8 cellular contexts compared by ENCODE assay signal in the genomic region with DNA sequence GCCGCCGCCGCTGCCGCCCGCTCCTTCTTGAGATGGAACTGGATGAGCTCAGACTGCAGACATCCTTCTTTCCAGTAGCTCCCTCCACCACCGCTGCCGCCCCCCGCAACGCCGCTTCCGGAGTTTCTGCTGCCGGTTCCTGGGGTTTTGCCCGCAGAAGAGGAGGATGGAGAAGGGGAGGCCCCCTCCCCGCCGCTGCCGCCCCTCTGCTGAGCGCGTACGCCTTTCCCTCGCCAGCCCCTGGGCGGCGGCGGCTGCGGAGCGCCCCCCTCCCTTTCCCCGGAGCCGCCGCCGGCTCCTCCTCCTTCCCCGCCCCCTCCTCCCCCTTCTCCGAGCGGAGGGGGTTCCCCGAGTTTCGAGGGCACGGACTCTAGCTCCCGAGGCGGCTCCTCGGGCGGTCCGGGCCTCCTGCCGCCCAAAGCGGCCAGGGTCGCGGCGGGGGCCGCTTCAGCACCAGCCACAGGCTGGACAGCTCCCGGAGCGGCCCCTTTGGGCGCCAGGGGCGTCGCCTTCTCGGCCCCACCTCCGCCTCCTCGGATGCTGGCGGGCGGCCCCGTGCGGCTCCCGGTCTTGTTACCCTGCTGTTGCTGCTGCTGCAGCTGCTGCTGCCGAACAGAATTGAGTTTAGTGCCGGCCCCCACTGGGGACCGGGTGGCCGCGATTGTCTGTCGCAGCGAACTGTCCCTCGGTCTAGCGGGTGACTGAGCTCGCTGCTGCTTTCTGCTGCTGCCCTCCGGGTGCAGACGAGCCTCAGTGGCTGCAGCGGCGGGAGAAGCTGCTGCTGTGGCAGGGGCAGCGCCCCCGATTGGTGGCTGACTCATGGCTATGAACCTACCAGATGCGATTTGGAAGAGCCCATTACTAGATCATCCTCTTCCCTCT. TPM values are rescaled to one million over a fixed set of nuclear protein-coding genes. Genes with fewer than 3 reads are reported as not detected.
DNase-seq lines count a peak whose midpoint lies in the region; ATAC-seq and TF ChIP-seq lines count a peak whose summit lies in the region.

No MANE protein-coding gene starts in this region.

- no peaks in the 10 kb centered on the region for H3K79me2 ChIP-seq in ACC112 (ENCODE audit: control insufficient read depth, insufficient read depth, low read length, unreplicated experiment)

- WGBS in lower leg skin, 2 donors, result 1% methylated on average over 17 to 28 of the region's 76 CpGs

- no peaks in the 10 kb centered on the region for H3K36me3 ChIP-seq in ACC112 (ENCODE audit: insufficient read depth, low read length)

- no peak for TF ChIP-seq CTCF in lower leg skin (IDR thresholded peaks at IDR 0.05)

- peak; percentile 83 for ATAC-seq in GM18867 (IDR thresholded peaks at IDR 0.05; ENCODE audit: unreplicated experiment)
- peak; percentile 66 for ATAC-seq in HG03064 (IDR thresholded peaks at IDR 0.05; ENCODE audit: low read depth, unreplicated experiment)

- POLR2A ChIA-PET in activated CD4-positive, alpha-beta T cell treated with anti-CD3 and anti-CD28 coated beads, Interleukin-2, amount 10 ng/mL, durations not matched to agents 7 days and 5 days (lab: Charles Lee), result interaction anchor here (0.6 kb wide), 2 partner anchors 175 to 250 kb away, joined by 4 to 6 read pairs; a partner anchor contains a TSS

- CTCF ChIA-PET in activated CD4-positive, alpha-beta T cell treated with anti-CD3 and anti-CD28 coated beads, Interleukin-2, amount 10 ng/mL, durations not matched to agents 7 days and 5 days (lab: Charles Lee), result interaction anchor here (0.6 to 4.9 kb wide), 22 partner anchors 9 to 723 kb away, joined by 3 to 43 read pairs (median 6); a partner anchor contains a TSS

- peaks cover 45% of the 10 kb centered on the region for H3K27me3 Mint-ChIP-seq in activated CD4-positive, alpha-beta T cell treated with anti-CD3 and anti-CD28 coated beads, Interleukin-2, amount 10 ng/mL, durations not matched to agents 7 days and 5 days

- intact Hi-C loops in lower leg skin (cut with DNase I; ENCODE audit: low total_unique reads), result no loop called here

- peaks cover 44% of the 10 kb centered on the region for H3K4me1 Mint-ChIP-seq in activated CD4-positive, alpha-beta T cell treated with anti-CD3 and anti-CD28 coated beads, Interleukin-2, amount 10 ng/mL, durations not matched to agents 7 days and 5 days

- H3K36me3 Mint-ChIP-seq in activated CD4-positive, alpha-beta T cell treated with anti-CD3 and anti-CD28 coated beads, Interleukin-2, amount 10 ng/mL, durations not matched to agents 7 days and 5 days (ENCODE audit: low read depth), result peaks cover 9% of the 10 kb centered on the region

- no peaks in the 10 kb centered on the region for H3K4me1 ChIP-seq in ACC112 (ENCODE audit: control insufficient read depth, insufficient read depth, low read length, unreplicated experiment)

- H3K27ac ChIP-seq in ACC112 (ENCODE audit: low read depth, low read length), result no peak overlapping the region

- H3K9me3 Mint-ChIP-seq in activated CD4-positive, alpha-beta T cell treated with anti-CD3 and anti-CD28 coated beads, Interleukin-2, amount 10 ng/mL, durations not matched to agents 7 days and 5 days, result no peaks in the 10 kb centered on the region

- DNase-seq in NCI-H2171 treated with DMSO at 0.1 percent for 48 hours (lab: John Stamatoyannopoulos, UW) (peak; percentile 94), dermis blood vessel endothelial cell (peak; percentile 25), lower leg skin (ENCODE audit: low spot score in 2 of 2) (peak in 1 of 2 donors; percentile 90)
- DNase-seq in activated CD4-positive, alpha-beta T cell treated with anti-CD3 and anti-CD28 coated beads, Interleukin-2, amount 10 ng/mL, durations not matched to agents 7 days and 5 days, result peak; percentile 65
- peak; percentile 21 to 58 (median 44) for DNase-seq in stimulated activated CD4-positive, alpha-beta T cell treated with anti-CD3 and anti-CD28 coated beads, TNF-alpha, amount 100 ng/mL, for 24 hours (ENCODE audit: low read depth in 3 of 3)

- H3K4me3 ChIP-seq in ACC112 (ENCODE audit: low read depth, low read length) (peak overlapping the region; percentile 81), lower leg skin (ENCODE audit: low read depth, poor library complexity, severe bottlenecking) (peak overlapping the region; percentile 37)

- no peak for TF ChIP-seq POLR2A in lower leg skin (IDR thresholded peaks at IDR 0.05)

- H3K27me3 ChIP-seq in ACC112 (ENCODE audit: insufficient read depth, low read length), result peaks cover 35% of the 10 kb centered on the region

- H2AFZ ChIP-seq in ACC112 (ENCODE audit: low read length, unreplicated experiment), result peak overlapping the region; percentile 80

- H3K27ac Mint-ChIP-seq in activated CD4-positive, alpha-beta T cell treated with anti-CD3 and anti-CD28 coated beads, Interleukin-2, amount 10 ng/mL, durations not matched to agents 7 days and 5 days, result peak overlapping the region; percentile 78

- peak overlapping the region; percentile 81 for H3K4me3 Mint-ChIP-seq in activated CD4-positive, alpha-beta T cell treated with anti-CD3 and anti-CD28 coated beads, Interleukin-2, amount 10 ng/mL, durations not matched to agents 7 days and 5 days

RNA-seq across cellular contexts. Expression of a gene that starts 56.8 kb away (rescaled TPM):
- 1 to 10 TPM; 2.7 to 4.4 TPM for total RNA-seq in activated CD4-positive, alpha-beta T cell treated with anti-CD3 and anti-CD28 coated beads, Interleukin-2, amount 10 ng/mL, durations not matched to agents 7 days and 5 days
- total RNA-seq in dermis blood vessel endothelial cell (under 0.01 TPM in 1 of 2 replicates, not detected in the other), lower leg skin (1 to 10 TPM in 3 of 4 donors, under 1 TPM in 1; 0.80 to 3.0 (median 1.8) TPM)
